In genomic region chrX:85004255-85004654, GRCh38 we compare ENCODE assay signal across 8 cellular contexts. TPM values are rescaled to one million over a fixed set of nuclear protein-coding genes. Genes with fewer than 3 reads are reported as not detected.
DNase-seq lines count a peak whose midpoint lies in the region; TF ChIP-seq lines count a peak whose summit lies in the region.

No MANE protein-coding gene starts in this region.

- H3K27ac Mint-ChIP-seq in chondrocyte (ENCODE audit: unreplicated experiment) = peak overlapping the region; percentile 85

- no peak for TF ChIP-seq CTCF in chondrocyte (IDR thresholded peaks at IDR 0.05)

- H3K9me3 ChIP-seq in mesodermal cell (ENCODE audit: control insufficient read depth, low read length) = no peaks in the 10 kb centered on the region

- H3K4me3 Mint-ChIP-seq in chondrocyte (ENCODE audit: unreplicated experiment) = peak overlapping the region; percentile 82

- H3K36me3 ChIP-seq in mesodermal cell (ENCODE audit: control insufficient read depth, insufficient read depth, low read length) = no peaks in the 10 kb centered on the region

- H3K9me3 Mint-ChIP-seq in chondrocyte (ENCODE audit: low read depth) = peaks cover 10% of the 10 kb centered on the region

- no peaks in the 10 kb centered on the region for H3K27me3 Mint-ChIP-seq in chondrocyte (ENCODE audit: low read depth)

- WGBS in mesodermal cell (ENCODE audit: insufficient coverage in 2 of 2), 2 experiments = 8 to 32% methylated on average over 2 to 3 of the region's 11 CpGs

- no peaks in the 10 kb centered on the region for H3K4me1 ChIP-seq in mesodermal cell (ENCODE audit: control insufficient read depth, insufficient read depth, low read length, poor library complexity, severe bottlenecking)

- DNase-seq in NCI-H748 (lab: John Stamatoyannopoulos, UW; ENCODE audit: unreplicated experiment) (peak; percentile 28), NCI-H748 treated with DMSO at 0.1 percent for 48 hours (lab: John Stamatoyannopoulos, UW) (no peak), M059J (ENCODE audit: low read depth) (peak; percentile 40), chondrocyte (ENCODE audit: low spot score) (no peak), NCI-H2171 treated with DMSO at 0.1 percent for 48 hours (lab: John Stamatoyannopoulos, UW) (no peak), globus pallidus (ENCODE audit: low spot score) (no peak)
- no peak for DNase-seq in activated CD4-positive, alpha-beta T cell treated with anti-CD3 and anti-CD28 coated beads for 1 hour

- peak overlapping the region; percentile 62 for H3K4me3 ChIP-seq in mesodermal cell (ENCODE audit: extremely low read depth, insufficient read depth, low read length, poor library complexity, severe bottlenecking)

- H3K27ac ChIP-seq in mesodermal cell (ENCODE audit: low read depth, low read length, severe bottlenecking) = no peak overlapping the region

- H3K4me1 Mint-ChIP-seq in chondrocyte (ENCODE audit: low read depth) = peaks cover 12% of the 10 kb centered on the region

- no peaks in the 10 kb centered on the region for H3K36me3 Mint-ChIP-seq in chondrocyte (ENCODE audit: low read depth)

RNA-seq across cellular contexts. Expression of gene APOOL, which starts 0.6 kb away (rescaled TPM):
- 12.1 and 18.7 TPM in 2 replicates for total RNA-seq in M059J (2014; rRNA removed; shearing (Covaris generic))
- 23.6 to 33.0 TPM (median 25.6 TPM) in 3 replicates for total RNA-seq in chondrocyte
- 11.1 TPM for polyA plus RNA-seq in mesodermal cell (2013, experiment 1 of 2)
- polyA plus RNA-seq in mesodermal cell (2013, experiment 2 of 2) = 10.5 TPM

Comparison
In these comparisons a context has a peak if more than half of its experiments do, and no peak if none do; other contexts are left out.
1. DNase-seq: peak in NCI-H748 (single experiment) and M059J (single experiment); none in NCI-H748 treated with DMSO at 0.1 percent for 48 hours (single experiment), chondrocyte (single experiment), NCI-H2171 treated with DMSO at 0.1 percent for 48 hours (single experiment), globus pallidus (single experiment) and activated CD4-positive, alpha-beta T cell treated with anti-CD3 and anti-CD28 coated beads for 1 hour (single experiment).